8 cellular contexts compared by ENCODE assay signal in genomic region chr16:28950648-28951409, GRCh38. TPM values are rescaled to one million over a fixed set of nuclear protein-coding genes. Genes with fewer than 3 reads are reported as not detected.
DNase-seq lines count a peak whose midpoint lies in the region; ATAC-seq and TF ChIP-seq lines count a peak whose summit lies in the region.

NFATC2IP (plus strand) TSS chr16:28950937; CDS start chr16:28951012, 75 bp downstream.

- H3K27me3 ChIP-seq in spleen (replicated peaks in 1 of 7): no peaks in the 10 kb centered on the region

- peak; percentile 100 for DNase-seq in AG08396 (ENCODE audit: low spot score)
- DNase-seq in NCI-H345 treated with DMSO at 0.1 percent for 48 hours (lab: John Stamatoyannopoulos, UW; ENCODE audit: unreplicated experiment): peak; percentile 100
- peak; percentile 98 to 99 (median 98) for DNase-seq in activated CD4-positive, CD25-positive, alpha-beta regulatory T cell (lab: John Stamatoyannopoulos, UW)
- DNase-seq in central memory CD4-positive, alpha-beta T cell: peak; percentile 100
- peak; percentile 100 for DNase-seq in inferior parietal cortex (ENCODE audit: extremely low spot score)
- DNase-seq in spleen: peak; percentile 99

- peaks cover 0 to 39% (median 23%) of the 10 kb centered on the region in 6 donors for H3K36me3 ChIP-seq in spleen

- TF ChIP-seq CTCF in spleen (IDR thresholded peaks at IDR 0.05 in 8 of 11, conservative IDR thresholded peaks at IDR 0.05 in 3 of 11): peak in 2 of 11 experiments; percentile 29 to 31

- TF ChIP-seq POLR2A in spleen (IDR thresholded peaks at IDR 0.05): peak in 1 of 3 donors; percentile 63

- 1 to 2% (median 1%) methylated on average over 43 to 79 of the region's 79 CpGs for WGBS in spleen, 5 donors

- H3K9me3 ChIP-seq in spleen: no peaks in the 10 kb centered on the region

- peak; percentile 87 for ATAC-seq in GM19023 (IDR thresholded peaks at IDR 0.05; ENCODE audit: unreplicated experiment)
- peak; percentile 97 for ATAC-seq in HG03280 (IDR thresholded peaks at IDR 0.05; ENCODE audit: unreplicated experiment)

- H3K27ac ChIP-seq in spleen: peak within 1 kb of the TSS; percentile 74 to 95 (median 90)

- H3K4me1 ChIP-seq in spleen: peaks cover 10 to 55% (median 36%) of the 10 kb centered on the region in 6 donors

- intact Hi-C loops in spleen (cut with DNase I; ENCODE audit: low total_unique reads): loop anchor here (5.0 kb wide), 1 partner anchor 129 kb away; the partner anchor contains the start of gene ATXN2L

- peak within 1 kb of the TSS; percentile 68 to 100 (median 94) for H3K4me3 ChIP-seq in spleen

RNA-seq across cellular contexts. Expression of gene NFATC2IP, which starts in this region (rescaled TPM):
- total RNA-seq in spleen: 10 to 100 TPM; 44.3 to 63.5 (median 54.5) TPM
- polyA plus RNA-seq in spleen: 10 to 100 TPM; 21.1 to 34.0 (median 26.6) TPM

Comparison
In these comparisons a context has a peak if more than half of its experiments do, and no peak if none do; other contexts are left out.
1. Peak in every context shown above with its lines: DNase-seq, ATAC-seq, H3K4me3 ChIP-seq and H3K27ac ChIP-seq.